Comparison of ENCODE assay signal across 1 cellular context in genomic region chr4:2064276-2064991, GRCh38.
A peak's percentile ranks its signal among the peaks of the same experiment; 100 is the strongest.
TF ChIP-seq lines count a peak whose summit lies in the region.

No MANE protein-coding gene starts in this region.

TF ChIP-seq in K562, 482 proteins besides CTCF, POLR2A, EP300 and RAD21:
- TF ChIP-seq, protein P1, sequence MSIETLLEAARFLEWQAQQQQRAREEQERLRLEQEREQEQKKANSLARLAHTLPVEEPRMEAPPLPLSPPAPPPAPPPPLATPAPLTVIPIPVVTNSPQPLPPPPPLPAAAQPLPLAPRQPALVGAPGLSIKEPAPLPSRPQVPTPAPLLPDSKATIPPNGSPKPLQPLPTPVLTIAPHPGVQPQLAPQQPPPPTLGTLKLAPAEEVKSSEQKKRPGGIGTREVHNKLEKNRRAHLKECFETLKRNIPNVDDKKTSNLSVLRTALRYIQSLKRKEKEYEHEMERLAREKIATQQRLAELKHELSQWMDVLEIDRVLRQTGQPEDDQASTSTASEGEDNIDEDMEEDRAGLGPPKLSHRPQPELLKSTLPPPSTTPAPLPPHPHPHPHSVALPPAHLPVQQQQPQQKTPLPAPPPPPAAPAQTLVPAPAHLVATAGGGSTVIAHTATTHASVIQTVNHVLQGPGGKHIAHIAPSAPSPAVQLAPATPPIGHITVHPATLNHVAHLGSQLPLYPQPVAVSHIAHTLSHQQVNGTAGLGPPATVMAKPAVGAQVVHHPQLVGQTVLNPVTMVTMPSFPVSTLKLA (conservative IDR thresholded peaks at IDR 0.05): peak in 1 of 2 experiments; percentile 61; a peak in 1 of 4 replicates
- 0 out of 2 replicates have a peak, but pooled peaks have one; percentile 44 for TF ChIP-seq POLR2G (IDR thresholded peaks at IDR 0.05; ENCODE audit: low read depth, low read length)
- no peak for TF ChIP-seq MTA1 (IDR thresholded peaks at IDR 0.05; ENCODE audit: borderline replicate concordance)
- TF ChIP-seq BHLHE40 (IDR thresholded peaks at IDR 0.05; ENCODE audit: low read length): peak; percentile 46; the same call in 1 of the 2 replicates
- TF ChIP-seq ATF3 (IDR thresholded peaks at IDR 0.05): 0 out of 2 replicates have a peak, but pooled peaks have one; percentile 9
- TF ChIP-seq ATF3 (CRISPR knock-in tag; conservative IDR thresholded peaks at IDR 0.05): no peak
- peak in 1 of 2 experiments; percentile 18 for TF ChIP-seq E2F6 (IDR thresholded peaks at IDR 0.05; ENCODE audit: borderline replicate concordance in 1 of 2, extremely low read depth in 1 of 2, insufficient read depth in 1 of 2, insufficient read length in 1 of 2, low read depth in 1 of 2, low read length in 1 of 2, poor library complexity in 1 of 2, severe bottlenecking in 1 of 2)
- peak; percentile 47; the same call in 1 of the 2 replicates for TF ChIP-seq MGA (IDR thresholded peaks at IDR 0.05)
- 0 out of 4 replicates have a peak, but pooled peaks of 1 of the 2 experiments have one; percentile 40 for TF ChIP-seq UBTF (IDR thresholded peaks at IDR 0.05; ENCODE audit: borderline replicate concordance in 1 of 2, low read depth in 2 of 2, low read length in 2 of 2)
- TF ChIP-seq NRF1 (conservative IDR thresholded peaks at IDR 0.05 in 1 of 2, IDR thresholded peaks at IDR 0.05 in 1 of 2): peak; percentile 86 to 88
- TF ChIP-seq PPARD (CRISPR knock-in tag; IDR thresholded peaks at IDR 0.05): no peak
- TF ChIP-seq TAF1 (IDR thresholded peaks at IDR 0.05; ENCODE audit: control insufficient read depth, extremely low read depth, insufficient read depth, low read length, severe bottlenecking): no peak
- no peak for TF ChIP-seq ASH1L (IDR thresholded peaks at IDR 0.05; ENCODE audit: borderline replicate concordance, low read depth, partially characterized antibody)
- TF ChIP-seq MYC (IDR thresholded peaks at IDR 0.05; ENCODE audit: low read depth, low read length): peak; percentile 37; the same call in 1 of the 2 replicates
- no peak for TF ChIP-seq MYC (CRISPR knock-in tag; IDR thresholded peaks at IDR 0.05; ENCODE audit: borderline replicate concordance, low read depth)
- TF ChIP-seq, protein P2, sequence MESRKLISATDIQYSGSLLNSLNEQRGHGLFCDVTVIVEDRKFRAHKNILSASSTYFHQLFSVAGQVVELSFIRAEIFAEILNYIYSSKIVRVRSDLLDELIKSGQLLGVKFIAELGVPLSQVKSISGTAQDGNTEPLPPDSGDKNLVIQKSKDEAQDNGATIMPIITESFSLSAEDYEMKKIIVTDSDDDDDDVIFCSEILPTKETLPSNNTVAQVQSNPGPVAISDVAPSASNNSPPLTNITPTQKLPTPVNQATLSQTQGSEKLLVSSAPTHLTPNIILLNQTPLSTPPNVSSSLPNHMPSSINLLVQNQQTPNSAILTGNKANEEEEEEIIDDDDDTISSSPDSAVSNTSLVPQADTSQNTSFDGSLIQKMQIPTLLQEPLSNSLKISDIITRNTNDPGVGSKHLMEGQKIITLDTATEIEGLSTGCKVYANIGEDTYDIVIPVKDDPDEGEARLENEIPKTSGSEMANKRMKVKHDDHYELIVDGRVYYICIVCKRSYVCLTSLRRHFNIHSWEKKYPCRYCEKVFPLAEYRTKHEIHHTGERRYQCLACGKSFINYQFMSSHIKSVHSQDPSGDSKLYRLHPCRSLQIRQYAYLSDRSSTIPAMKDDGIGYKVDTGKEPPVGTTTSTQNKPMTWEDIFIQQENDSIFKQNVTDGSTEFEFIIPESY (CRISPR knock-in tag; IDR thresholded peaks at IDR 0.05): peak; percentile 95
- peak; percentile 32; the same call in 1 of the 2 replicates for TF ChIP-seq L3MBTL2 (IDR thresholded peaks at IDR 0.05)
